20 cellular contexts compared by ENCODE assay signal in genomic region chr4:30854566-30854965, GRCh38.
"Had no signal": no experiment of that assay in that cellular context is flagged by ENCODE, and none has a peak within 500 bp of the region (broad histone marks: within the 10 kb centered on the region; RNA-seq: fewer than 3 reads in every experiment).

No MANE protein-coding gene starts in this region.

- ATAC-seq: activated CD8-positive, alpha-beta T cell treated with anti-CD3 and anti-CD28 coated beads for 36 hours; activated T-cell treated with anti-CD3 and anti-CD28 coated beads, Interleukin-2, amount 50 U/mL, for 4 hours; left colon; lower lobe of right lung; WTC11 had no signal

- H3K9me3 Mint-ChIP-seq: activated CD8-positive, alpha-beta T cell treated with anti-CD3 and anti-CD28 coated beads for 36 hours; nephron progenitor cell; WTC11 had no signal

- H3K36me3 Mint-ChIP-seq: WTC11 had no signal

- H3K4me3 Mint-ChIP-seq: activated CD8-positive, alpha-beta T cell treated with anti-CD3 and anti-CD28 coated beads for 36 hours; activated naive CD4-positive, alpha-beta T cell treated with anti-CD3 and anti-CD28 coated beads for 36 hours; activated T-cell treated with anti-CD3 and anti-CD28 coated beads, Interleukin-2, amount 50 U/mL, for 4 hours; nephron progenitor cell; WTC11 had no signal

- DNase-seq: activated CD4-positive, alpha-beta T cell treated with anti-CD3 and anti-CD28 coated beads for 4 hours; activated CD8-positive, alpha-beta T cell treated with anti-CD3 and anti-CD28 coated beads for 36 hours; activated naive CD4-positive, alpha-beta T cell treated with anti-CD3 and anti-CD28 coated beads for 36 hours; activated T-cell treated with anti-CD3 and anti-CD28 coated beads, Interleukin-2, amount 50 U/mL, for 4 hours; aorta; brain microvascular endothelial cell; central memory CD4-positive, alpha-beta T cell; colonic mucosa; effector CD4-positive, alpha-beta T cell; left colon; lower lobe of right lung; nephron progenitor cell; nucleus accumbens; retina; stimulated activated CD4-positive, alpha-beta T cell treated with anti-CD3 and anti-CD28 coated beads, Interleukin-12 subunit alpha, Interleukin-12 subunit beta, amount 100 ng/mL, for 4 hours; stimulated activated CD4-positive, alpha-beta T cell treated with anti-CD3 and anti-CD28 coated beads, Interleukin-1b, Interleukin-23, amount 100 ng/mL, for 48 hours; stimulated activated CD8-positive, alpha-beta memory T cell treated with anti-CD3 and anti-CD28 coated beads, Interleukin-4, amount 100 ng/mL, for 48 hours; stimulated activated naive CD4-positive, alpha-beta T cell; tibial artery had no signal

- H3K4me1 ChIP-seq: colonic mucosa, lower lobe of right lung had no signal

- H3K27ac Mint-ChIP-seq: activated CD8-positive, alpha-beta T cell treated with anti-CD3 and anti-CD28 coated beads for 36 hours; activated naive CD4-positive, alpha-beta T cell treated with anti-CD3 and anti-CD28 coated beads for 36 hours; nephron progenitor cell; WTC11 had no signal

- H3K27me3 ChIP-seq: brain microvascular endothelial cell, colonic mucosa, tibial artery had no signal

- H3K27me3 Mint-ChIP-seq: activated CD8-positive, alpha-beta T cell treated with anti-CD3 and anti-CD28 coated beads for 36 hours had no signal

- H3K27ac ChIP-seq: brain microvascular endothelial cell, colonic mucosa, lower lobe of right lung, tibial artery had no signal
